Comparison of ENCODE assay signal across 11 cellular contexts in the genomic region with DNA sequence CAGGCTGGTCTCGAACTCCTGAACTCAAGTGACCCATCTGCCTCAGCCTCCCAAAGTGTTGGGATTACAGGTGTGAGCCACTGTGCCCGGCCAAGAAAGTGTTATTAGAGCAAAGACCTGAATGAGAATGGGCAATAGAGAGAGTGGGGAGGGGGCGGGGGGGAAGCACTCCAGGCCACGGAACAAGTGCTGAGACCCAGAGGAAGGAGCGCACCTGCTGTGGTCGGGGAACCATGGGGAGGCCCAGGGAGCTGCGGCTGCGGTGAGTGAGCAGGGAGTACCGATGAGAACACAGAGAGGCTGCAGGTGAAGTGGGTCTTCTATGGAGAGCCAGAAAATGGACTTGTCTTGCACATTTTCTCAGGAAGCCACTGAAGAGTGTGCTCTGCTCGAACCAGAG.
"Had no signal": no experiment of that assay in that cellular context is flagged by ENCODE, and none has a peak within 500 bp of the region (broad histone marks: within the 10 kb centered on the region; RNA-seq: fewer than 3 reads in every experiment).

No MANE protein-coding gene starts in this region.

- ATAC-seq: stimulated activated naive B cell treated with anti-CD40 and anti-IgM and Interleukin-4, amounts not matched to agents 10 μg/mL and 1 μg/mL and 100 μg/mL, for 72 hours had no signal

- DNase-seq: activated effector memory CD4-positive, alpha-beta T cell treated with anti-CD3 and anti-CD28 coated beads, Interleukin-2, amount 50 U/mL, for 16 hours; activated naive CD8-positive, alpha-beta T cell treated with anti-CD3 and anti-CD28 coated beads for 36 hours; activated T-cell treated with anti-CD3 and anti-CD28 coated beads, Interleukin-2, amount 50 U/mL, for 1 hour; brain microvascular endothelial cell; dermis blood vessel endothelial cell; endodermal cell; erythroblast; kidney glomerular epithelial cell; retina; stimulated activated naive B cell treated with anti-CD40 and anti-IgM and Interleukin-4, amounts not matched to agents 10 μg/mL and 1 μg/mL and 100 μg/mL, for 72 hours; transverse colon had no signal
